Comparison of ENCODE assay signal across 9 cellular contexts in the genomic region with DNA sequence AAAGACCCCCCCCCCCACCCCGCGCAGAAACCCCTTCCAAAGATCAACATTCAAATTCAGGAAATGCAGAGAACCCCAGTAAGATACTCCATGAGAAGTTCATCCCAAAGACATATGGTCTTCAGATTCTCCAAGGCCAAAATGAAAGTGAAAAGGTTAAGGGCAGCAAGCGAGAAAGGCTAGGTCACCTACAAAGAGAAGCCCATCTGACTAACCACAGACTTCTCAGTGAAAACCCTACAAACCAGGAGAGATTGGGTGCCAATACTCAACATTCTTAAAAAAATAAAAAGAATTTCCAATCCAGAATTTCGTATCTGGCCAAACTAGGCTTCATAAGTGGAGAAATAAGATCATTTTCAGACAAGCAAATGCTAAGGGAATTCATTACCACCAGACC.
"Had no signal": no experiment of that assay in that cellular context is flagged by ENCODE, and none has a peak within 500 bp of the region (broad histone marks: within the 10 kb centered on the region; RNA-seq: fewer than 3 reads in every experiment).

No MANE protein-coding gene starts in this region.

- H3K36me3 ChIP-seq: HAP-1 had no signal

- H3K4me2 ChIP-seq: GM23338 had no signal

- H3K27ac ChIP-seq: GM23248 had no signal

- ATAC-seq: GM23338, HCT116 had no signal

- H3K9me3 ChIP-seq: HAP-1 had no signal

- H3K9ac ChIP-seq: GM23248 had no signal

- H3K4me3 Mint-ChIP-seq: GM23338, H9, HFFc6 had no signal

- H3K27ac Mint-ChIP-seq: GM23338, H9, HFFc6 had no signal

- DNase-seq: GM23248, GOT3, H7, H9, HCEC 1CT, HFFc6 had no signal

- H3K4me1 ChIP-seq: HAP-1 had no signal

- H3K4me3 ChIP-seq: GM23248, GM23338, HAP-1 had no signal

- H3K4me1 Mint-ChIP-seq: GM23338, H9 had no signal

- H2AFZ ChIP-seq: GM23248, GM23338 had no signal
